ENCODE assay signal across 22 cellular contexts in genomic region chr4:70737006-70737405, GRCh38. TPM values are rescaled to one million over a fixed set of nuclear protein-coding genes. Genes with fewer than 3 reads are reported as not detected.
A peak's percentile ranks its signal among the peaks of the same experiment; 100 is the strongest.
DNase-seq lines count a peak whose midpoint lies in the region; ATAC-seq, FAIRE-seq and TF ChIP-seq lines count a peak whose summit lies in the region.
"Had no signal": no experiment of that assay in that cellular context is flagged by ENCODE, and none has a peak within 500 bp of the region (broad histone marks: within the 10 kb centered on the region; RNA-seq: fewer than 3 reads in every experiment).

No MANE protein-coding gene starts in this region.

- peaks cover 41 to 76% (median 59%) of the 10 kb centered on the region in 10 experiments for H3K4me1 ChIP-seq in BLaER1 treated with 17β-estradiol and CSF1 and Interleukin-3, amounts not matched to agents 10 nM and 100 nM
- peaks cover 44% of the 10 kb centered on the region for H3K4me1 ChIP-seq in upper lobe of right lung

- H4K20me1 ChIP-seq in BLaER1 treated with 17β-estradiol and CSF1 and Interleukin-3, amounts not matched to agents 10 nM and 100 nM, result peaks cover 0 to 17% (median 0%) of the 10 kb centered on the region in 11 experiments; a peak in 3 of 22 replicates

- no peaks in the 10 kb centered on the region for H3K9me3 ChIP-seq in BLaER1 treated with 17β-estradiol and CSF1 and Interleukin-3, amounts not matched to agents 10 nM and 100 nM (replicated peaks in 1 of 11)
- no peaks in the 10 kb centered on the region for H3K9me3 ChIP-seq in upper lobe of right lung
- H3K9me3 ChIP-seq: heart right ventricle, mucosa of descending colon had no signal

- H3K36me3 ChIP-seq in BLaER1 treated with 17β-estradiol and CSF1 and Interleukin-3, amounts not matched to agents 10 nM and 100 nM, result no peaks in the 10 kb centered on the region
- no peaks in the 10 kb centered on the region for H3K36me3 ChIP-seq in upper lobe of right lung

- ATAC-seq in upper lobe of right lung, result no peak
- ATAC-seq: activated CD4-positive, alpha-beta T cell treated with anti-CD3 and anti-CD28 coated beads for 36 hours; esophagus mucosa; heart right ventricle; mucosa of descending colon had no signal

- no peak for DNase-seq in GM12892 (ENCODE audit: insufficient read length)
- DNase-seq in SIG-M5 (lab: John Stamatoyannopoulos, UW), result peak; percentile 1
- DNase-seq in fibroblast of peridontal ligament (ENCODE audit: extremely low read depth), result peak; percentile 35
- DNase-seq in coronary artery (ENCODE audit: low spot score), result no peak
- no peak for DNase-seq in upper lobe of right lung
- DNase-seq in NCI-H748 treated with DMSO at 0.1 percent for 48 hours (lab: John Stamatoyannopoulos, UW), result no peak
- no peak for DNase-seq in NCI-H69 (lab: John Stamatoyannopoulos, UW)
- DNase-seq: activated CD4-positive, alpha-beta T cell treated with anti-CD3 and anti-CD28 coated beads for 36 hours; activated T-cell treated with anti-CD3 and anti-CD28 coated beads, Interleukin-2, amount 50 U/mL, for 48 hours; cortex of kidney; DMS79; HCEC 1CT; heart right ventricle; IMR-90; mucosa of descending colon; NCI-H187; NCI-H510A treated with DMSO at 0.1 percent for 48 hours; posterior cingulate gyrus; RPMI8226 had no signal

- no peaks in the 10 kb centered on the region for H3K27me3 ChIP-seq in BLaER1 treated with 17β-estradiol and CSF1 and Interleukin-3, amounts not matched to agents 10 nM and 100 nM
- H3K27me3 ChIP-seq in upper lobe of right lung, result no peaks in the 10 kb centered on the region
- H3K27me3 ChIP-seq: heart right ventricle had no signal

- peak overlapping the region in 1 of 10 experiments; percentile 21; a peak in 1 of 20 replicates for H3K4me3 ChIP-seq in BLaER1 treated with 17β-estradiol and CSF1 and Interleukin-3, amounts not matched to agents 10 nM and 100 nM
- no peak overlapping the region for H3K4me3 ChIP-seq in coronary artery
- no peak overlapping the region for H3K4me3 ChIP-seq in upper lobe of right lung
- H3K4me3 ChIP-seq: heart right ventricle, mucosa of descending colon had no signal

- peak; percentile 9 for FAIRE-seq in GM12892 (lab: Jason Lieb, UNC)
- FAIRE-seq: astrocyte had no signal

- peak overlapping the region in 7 of 11 experiments; percentile 19 to 72 (median 48); a peak in 11 of 22 replicates for H3K9ac ChIP-seq in BLaER1 treated with 17β-estradiol and CSF1 and Interleukin-3, amounts not matched to agents 10 nM and 100 nM

- no peak for TF ChIP-seq POLR2A in GM12892 (IDR thresholded peaks at IDR 0.05; ENCODE audit: low read depth, low read length)

- H3K27ac ChIP-seq in BLaER1 treated with 17β-estradiol and CSF1 and Interleukin-3, amounts not matched to agents 10 nM and 100 nM, result peak overlapping the region in 8 of 11 experiments; percentile 55 to 81 (median 70); a peak in 16 of 22 replicates
- H3K27ac ChIP-seq in coronary artery (no peak overlapping the region), upper lobe of right lung (no peak overlapping the region)

- H3K4me2 ChIP-seq in BLaER1 treated with 17β-estradiol and CSF1 and Interleukin-3, amounts not matched to agents 10 nM and 100 nM, result peak overlapping the region; percentile 73 to 98 (median 85)

- intact Hi-C loops in upper lobe of right lung (cut with DNase I), result no loop called here

- TF ChIP-seq CTCF in coronary artery (IDR thresholded peaks at IDR 0.05) (no peak), upper lobe of right lung (IDR thresholded peaks at IDR 0.05) (no peak)

RNA-seq across cellular contexts. Expression of gene RUFY3, which starts 15.2 kb away (rescaled TPM):
- polyA plus RNA-seq in GM12892 (2012; ENCODE audit: missing spikeins), result 8.2 TPM
- 98.2 TPM for total RNA-seq in upper lobe of right lung

RNA-seq across cellular contexts. Expression of gene UTP3, which starts 48.7 kb away (rescaled TPM):
- 26.0 TPM for polyA plus RNA-seq in GM12892 (2012; ENCODE audit: missing spikeins)
- 27.2 TPM for total RNA-seq in upper lobe of right lung

Comparison
In these comparisons a context has a peak if more than half of its experiments do, and no peak if none do; other contexts are left out.
1. H3K27ac ChIP-seq: peak in BLaER1 treated with 17β-estradiol and CSF1 and Interleukin-3, amounts not matched to agents 10 nM and 100 nM (8 of 11); none in coronary artery (0 of 2) and upper lobe of right lung (single experiment).
2. DNase-seq: peak in SIG-M5 (single experiment) and fibroblast of peridontal ligament (single experiment); none in GM12892 (single experiment), coronary artery (single experiment), upper lobe of right lung (single experiment), NCI-H748 treated with DMSO at 0.1 percent for 48 hours (single experiment) and NCI-H69 (single experiment).